15 cellular contexts compared by ENCODE assay signal in genomic region chr20:50170549-50171220, GRCh38. TPM values are rescaled to one million over a fixed set of nuclear protein-coding genes. Genes with fewer than 3 reads are reported as not detected.
DNase-seq lines count a peak whose midpoint lies in the region; ATAC-seq and TF ChIP-seq lines count a peak whose summit lies in the region.
"Had no signal": no experiment of that assay in that cellular context is flagged by ENCODE, and none has a peak within 500 bp of the region (broad histone marks: within the 10 kb centered on the region; RNA-seq: fewer than 3 reads in every experiment).

No MANE protein-coding gene starts in this region.

- H3K27ac ChIP-seq in H9 (ENCODE audit: insufficient read length, low read depth, low read length): no peak overlapping the region
- peak overlapping the region; percentile 84 for H3K27ac ChIP-seq in psoas muscle
- no peak overlapping the region for H3K27ac ChIP-seq in prostate gland
- H3K27ac ChIP-seq: SJCRH30 had no signal

- H3T11ph ChIP-seq in H9 (ENCODE audit: low read length): no peak overlapping the region

- no peak overlapping the region for H3K56ac ChIP-seq in H9 (ENCODE audit: insufficient read length, low read depth, low read length)

- no peak for TF ChIP-seq POLR2A in prostate gland (IDR thresholded peaks at IDR 0.05)

- CTCF ChIA-PET in WTC11 (lab: Charles Lee): interaction anchor here (1.6 to 8.9 kb wide), 5 partner anchors 8 to 55 kb away, joined by 5 to 146 read pairs (median 16); partner anchors contain the start of gene PEDS1

- no peak overlapping the region for H4K5ac ChIP-seq in H9 (ENCODE audit: insufficient read length, low read depth, low read length)

- H3K79me1 ChIP-seq in H9 (ENCODE audit: insufficient read depth, low read depth, low read length, poor library complexity, severe bottlenecking): no peaks in the 10 kb centered on the region

- H3K36me3 ChIP-seq in psoas muscle (ENCODE audit: insufficient read depth in 1 of 2, low read depth in 1 of 2) (peaks cover 0 to 2% of the 10 kb centered on the region in 2 donors), prostate gland (no peaks in the 10 kb centered on the region)
- H3K36me3 ChIP-seq: BE2C, SJCRH30 had no signal

- H3K4me1 Mint-ChIP-seq in H9: peaks cover 22 to 32% of the 10 kb centered on the region in 2 experiments
- H3K4me1 Mint-ChIP-seq in WTC11: peaks cover 28% of the 10 kb centered on the region
- H3K4me1 Mint-ChIP-seq in nephron: peaks cover 31% of the 10 kb centered on the region

- DNase-seq in H9 (peak; percentile 21), WTC11 (ENCODE audit: low spot score) (no peak), psoas muscle (no peak), MV-4-11 (lab: John Stamatoyannopoulos, UW) (no peak), NCI-H187 (lab: John Stamatoyannopoulos, UW) (no peak), prostate gland (ENCODE audit: low spot score) (no peak)
- DNase-seq: BE2C; CD4-positive, alpha-beta memory T cell; HFFc6; NCI-H510A treated with DMSO at 0.1 percent for 48 hours had no signal

- intact Hi-C loops in psoas muscle (cut with DNase I): no loop called here
- intact Hi-C loops in prostate gland (cut with DNase I): no loop called here

- POLR2A ChIA-PET in WTC11 (lab: Charles Lee): no interaction called here

- ATAC-seq in WTC11: no peak
- no peak for ATAC-seq in psoas muscle
- no peak for ATAC-seq in HG03439 (IDR thresholded peaks at IDR 0.05; ENCODE audit: unreplicated experiment)

- H2BK20ac ChIP-seq in H9 (ENCODE audit: low read depth, low read length, poor library complexity, severe bottlenecking): no peak overlapping the region

- H3K14ac ChIP-seq in H9 (ENCODE audit: insufficient read depth, low read length): no peak overlapping the region

- no peak overlapping the region for H2BK120ac ChIP-seq in H9 (ENCODE audit: low read depth, low read length, poor library complexity, severe bottlenecking)

- no peak overlapping the region for H2BK15ac ChIP-seq in H9 (ENCODE audit: low read depth, low read length)

- H3K9me3 ChIP-seq in H9 (ENCODE audit: control insufficient read depth, low read depth, low read length) (no peaks in the 10 kb centered on the region), psoas muscle (no peaks in the 10 kb centered on the region), prostate gland (no peaks in the 10 kb centered on the region)
- H3K9me3 ChIP-seq: BE2C, SJCRH30 had no signal

- no peaks in the 10 kb centered on the region for H3K79me2 ChIP-seq in H9 (ENCODE audit: insufficient read depth, low read length)

- no peaks in the 10 kb centered on the region for H3K27me3 ChIP-seq in H9 (ENCODE audit: insufficient read depth, low read length)
- no peaks in the 10 kb centered on the region for H3K27me3 ChIP-seq in psoas muscle (ENCODE audit: insufficient read depth in 3 of 3, low read length in 2 of 3)
- no peaks in the 10 kb centered on the region for H3K27me3 ChIP-seq in prostate gland (replicated peaks; ENCODE audit: insufficient read depth)
- H3K27me3 ChIP-seq: BE2C, SJCRH30 had no signal

- no peak overlapping the region for H3K4ac ChIP-seq in H9 (ENCODE audit: low read depth, low read length)

- no CpG with 5 or more reads among the region's 14 CpGs for WGBS in H9 (ENCODE audit: extremely low coverage, insufficient read length, low lambda C conversion rate)
- 88 to 90% (median 90%) methylated on average over 14 of the region's 14 CpGs for WGBS in psoas muscle, 3 donors
- WGBS in prostate gland: 86% methylated on average over 14 of the region's 14 CpGs

- no peak overlapping the region for H2BK5ac ChIP-seq in H9 (ENCODE audit: insufficient read length, low read length)

- no peak overlapping the region for H2BK12ac ChIP-seq in H9 (ENCODE audit: insufficient read length, low read depth, low read length)

- no peak overlapping the region for H3K18ac ChIP-seq in H9 (ENCODE audit: insufficient read length, low read depth, low read length)

- H3K4me1 ChIP-seq in H9 (ENCODE audit: insufficient read depth, low read length): no peaks in the 10 kb centered on the region
- H3K4me1 ChIP-seq in psoas muscle: peaks cover 30% of the 10 kb centered on the region
- H3K4me1 ChIP-seq in prostate gland (replicated peaks): peaks cover 3% of the 10 kb centered on the region

- no peak overlapping the region for H2AK5ac ChIP-seq in H9 (ENCODE audit: insufficient read length, low read length)

- no peak overlapping the region for H3K4me2 ChIP-seq in H9 (ENCODE audit: insufficient read depth, insufficient read length, low read length)

- H3K23ac ChIP-seq in H9 (ENCODE audit: insufficient read length, low read depth, low read length): no peak overlapping the region

- no peak for TF ChIP-seq CTCF in H9 (conservative IDR thresholded peaks at IDR 0.05)
- no peak for TF ChIP-seq CTCF in WTC11 (IDR thresholded peaks at IDR 0.05)
- no peak for TF ChIP-seq CTCF in nephron (IDR thresholded peaks at IDR 0.05; ENCODE audit: unreplicated experiment in 3 of 3)
- no peak for TF ChIP-seq CTCF in psoas muscle (IDR thresholded peaks at IDR 0.05)
- TF ChIP-seq CTCF in prostate gland (IDR thresholded peaks at IDR 0.05): no peak

- H3K4me3 ChIP-seq in psoas muscle: no peak overlapping the region
- no peak overlapping the region for H3K4me3 ChIP-seq in prostate gland
- H3K4me3 ChIP-seq: GM23338 had no signal

- H3K36me3 Mint-ChIP-seq in H9 (ENCODE audit: insufficient read depth in 1 of 3, low read depth in 3 of 3) (peaks cover 0 to 9% (median 3%) of the 10 kb centered on the region in 3 experiments; a peak in 4 of 7 replicates), WTC11 (no peaks in the 10 kb centered on the region; the same call in 1 of the 2 replicates), nephron (ENCODE audit: low read depth) (no peaks in the 10 kb centered on the region)
- H3K36me3 Mint-ChIP-seq: CD4-positive, alpha-beta memory T cell; IgD-negative memory B cell had no signal

- H4K20me1 ChIP-seq in H9 (ENCODE audit: control insufficient read depth, insufficient read depth, insufficient read length): no peaks in the 10 kb centered on the region

- no peak overlapping the region for H4K91ac ChIP-seq in H9 (ENCODE audit: insufficient read length, low read depth, low read length)

- H3K4me3 Mint-ChIP-seq in H9 (no peak overlapping the region), WTC11 (no peak overlapping the region), nephron (peak overlapping the region; percentile 26 to 51 (median 43))
- H3K4me3 Mint-ChIP-seq: CD4-positive, alpha-beta memory T cell; HFFc6 had no signal

- H3K9me3 Mint-ChIP-seq in H9 (peaks cover 2 to 4% of the 10 kb centered on the region in 2 experiments; a peak in 4 of 5 replicates), WTC11 (peaks cover 4% of the 10 kb centered on the region), nephron (peaks cover 3% of the 10 kb centered on the region)
- H3K9me3 Mint-ChIP-seq: HFFc6, IgD-negative memory B cell had no signal

- H3K27me3 Mint-ChIP-seq in H9 (ENCODE audit: low read depth) (no peaks in the 10 kb centered on the region), WTC11 (ENCODE audit: low read depth) (no peaks in the 10 kb centered on the region; the same call in 1 of the 2 replicates), nephron (ENCODE audit: low read depth) (no peaks in the 10 kb centered on the region)

- no peak overlapping the region for H4K8ac ChIP-seq in H9 (replicated peaks; ENCODE audit: insufficient read length, low read depth, low read length)

- no peak overlapping the region for H3K9ac ChIP-seq in H9 (ENCODE audit: extremely low read depth, insufficient read length, low read length)

- H2AFZ ChIP-seq in H9 (ENCODE audit: low read length): no peak overlapping the region

- H3K27ac Mint-ChIP-seq in H9: peak overlapping the region in 1 of 3 experiments; percentile 2; a peak in 1 of 7 replicates
- H3K27ac Mint-ChIP-seq in WTC11: 0 out of 2 replicates have a peak overlapping the region, but pooled peaks have one; percentile 83
- peak overlapping the region; percentile 4 to 21 (median 14) for H3K27ac Mint-ChIP-seq in nephron
- H3K27ac Mint-ChIP-seq: CD4-positive, alpha-beta memory T cell; GM23338; HFFc6 had no signal

- peaks cover 15% of the 10 kb centered on the region for H3K23me2 ChIP-seq in H9 (ENCODE audit: insufficient read length, low read depth, low read length, poor library complexity, severe bottlenecking)

TF ChIP-seq in WTC11, 78 proteins besides CTCF, POLR2A, EP300 and RAD21 (continues in another document):
- TF ChIP-seq CREM (CRISPR knock-in tag; IDR thresholded peaks at IDR 0.05): no peak
- no peak for TF ChIP-seq SMAD3 (CRISPR knock-in tag; IDR thresholded peaks at IDR 0.05; ENCODE audit: borderline replicate concordance)
- no peak for TF ChIP-seq OVOL2 (CRISPR knock-in tag; IDR thresholded peaks at IDR 0.05; ENCODE audit: borderline replicate concordance)
- TF ChIP-seq E2F4 (CRISPR knock-in tag; IDR thresholded peaks at IDR 0.05; ENCODE audit: borderline replicate concordance, low read depth): no peak

RNA-seq across cellular contexts. Expression of gene PEDS1, which starts 17.2 kb away (rescaled TPM):
- total RNA-seq in H9 (2021) (29.3 and 32.4 TPM in 2 replicates), WTC11 (2021) (35.0 to 36.7 TPM (median 35.6 TPM) in 3 replicates), psoas muscle (10 to 100 TPM; 17.5 to 59.2 (median 35.0) TPM), prostate gland (10 to 100 TPM; 34.5 to 54.8 TPM)
- polyA plus RNA-seq in psoas muscle: 10 to 100 TPM; 23.8 to 55.1 (median 49.2) TPM

RNA-seq across cellular contexts. Expression of gene CEBPB, which starts 19.9 kb away (rescaled TPM):
- total RNA-seq in H9 (2021) (22.6 and 25.3 TPM in 2 replicates), WTC11 (2021) (23.5 to 29.1 TPM (median 25.6 TPM) in 3 replicates), psoas muscle (100 to 1,000 TPM; 144 to 445 (median 283) TPM), prostate gland (10 to 100 TPM; 72.8 to 77.2 TPM)
- 100 to 1,000 TPM in 1 of 3 donors, 10 to 100 TPM in 2; 38.7 to 125 (median 83.2) TPM for polyA plus RNA-seq in psoas muscle

RNA-seq across cellular contexts. Expression of gene UBE2V1, which starts 57.7 kb away (rescaled TPM):
- total RNA-seq in H9 (2021) (152 and 165 TPM in 2 replicates), WTC11 (2021) (132 to 146 TPM (median 144 TPM) in 3 replicates), psoas muscle (10 to 100 TPM; 45.2 to 78.1 (median 57.5) TPM), prostate gland (10 to 100 TPM; 47.1 to 64.7 TPM)
- 100 to 1,000 TPM in 2 of 3 donors, 10 to 100 TPM in 1; 57.1 to 165 (median 103) TPM for polyA plus RNA-seq in psoas muscle

Comparison
In these comparisons a context has a peak if more than half of its experiments do, and no peak if none do; other contexts are left out.
1. H3K4me3 Mint-ChIP-seq: peak in nephron (3 of 3); none in H9 (0 of 2) and WTC11 (single experiment).